ENCODE assay signal across 8 cellular contexts in genomic region chr21:43361493-43362296, GRCh38.
DNase-seq lines count a peak whose midpoint lies in the region; ATAC-seq and TF ChIP-seq lines count a peak whose summit lies in the region.

No MANE protein-coding gene starts in this region.

- peak overlapping the region; percentile 63 for H2AFZ ChIP-seq in smooth muscle cell (ENCODE audit: low read depth)

- peak overlapping the region; percentile 25 for H3K4me2 ChIP-seq in smooth muscle cell

- no peaks in the 10 kb centered on the region for H3K36me3 ChIP-seq in smooth muscle cell (ENCODE audit: low read depth)

- H3K27ac ChIP-seq in smooth muscle cell (ENCODE audit: low read depth) = peak overlapping the region; percentile 80

- H3K9ac ChIP-seq in smooth muscle cell (ENCODE audit: low read depth) = peak overlapping the region; percentile 13

- H3K27me3 ChIP-seq in smooth muscle cell (ENCODE audit: low read depth) = no peaks in the 10 kb centered on the region

- 67% methylated on average over 35 of the region's 35 CpGs for WGBS in smooth muscle cell (ENCODE audit: low lambda C conversion rate)

- H3K4me3 ChIP-seq in smooth muscle cell = no peak overlapping the region

- peaks cover 8% of the 10 kb centered on the region for H3F3A ChIP-seq in smooth muscle cell (ENCODE audit: low read depth)

- TF ChIP-seq CTCF in smooth muscle cell (IDR thresholded peaks at IDR 0.05; ENCODE audit: borderline replicate concordance, insufficient read depth, poor library complexity, severe bottlenecking) = no peak

- peaks cover 13% of the 10 kb centered on the region for H3K4me1 ChIP-seq in smooth muscle cell (ENCODE audit: low read depth)

- no peaks in the 10 kb centered on the region for H3K9me3 ChIP-seq in smooth muscle cell (replicated peaks; ENCODE audit: low read depth)

- peak; percentile 39 for ATAC-seq in GM19324 (IDR thresholded peaks at IDR 0.05; ENCODE audit: low FRiP score, unreplicated experiment)
- ATAC-seq in HG03342 (IDR thresholded peaks at IDR 0.05; ENCODE audit: unreplicated experiment) = no peak
- no peak for ATAC-seq in HG02763 (IDR thresholded peaks at IDR 0.05; ENCODE audit: unreplicated experiment)

- H3K79me2 ChIP-seq in smooth muscle cell (ENCODE audit: low read depth) = no peaks in the 10 kb centered on the region

- no peaks in the 10 kb centered on the region for H4K20me1 ChIP-seq in smooth muscle cell (ENCODE audit: low read depth)

- peak; percentile 23 for DNase-seq in LHCN-M2 (ENCODE audit: low read depth)
- peak; percentile 14 for DNase-seq in activated T-helper 1 cell treated with Interleukin-2 at 50 U/mL for 16 hours (ENCODE audit: low read depth)
- DNase-seq in germinal center (ENCODE audit: low spot score) = peak; percentile 45
- DNase-seq in smooth muscle cell (lab: John Stamatoyannopoulos, UW; ENCODE audit: unreplicated experiment) = no peak
- DNase-seq in NCI-H345 (lab: John Stamatoyannopoulos, UW) = no peak

Comparison
In these comparisons a context has a peak if more than half of its experiments do, and no peak if none do; other contexts are left out.
1. DNase-seq: peak in LHCN-M2 (single experiment), activated T-helper 1 cell treated with Interleukin-2 at 50 U/mL for 16 hours (single experiment) and germinal center (single experiment); none in smooth muscle cell (single experiment) and NCI-H345 (single experiment).